Comparison of ENCODE assay signal across 8 cellular contexts in the genomic region with DNA sequence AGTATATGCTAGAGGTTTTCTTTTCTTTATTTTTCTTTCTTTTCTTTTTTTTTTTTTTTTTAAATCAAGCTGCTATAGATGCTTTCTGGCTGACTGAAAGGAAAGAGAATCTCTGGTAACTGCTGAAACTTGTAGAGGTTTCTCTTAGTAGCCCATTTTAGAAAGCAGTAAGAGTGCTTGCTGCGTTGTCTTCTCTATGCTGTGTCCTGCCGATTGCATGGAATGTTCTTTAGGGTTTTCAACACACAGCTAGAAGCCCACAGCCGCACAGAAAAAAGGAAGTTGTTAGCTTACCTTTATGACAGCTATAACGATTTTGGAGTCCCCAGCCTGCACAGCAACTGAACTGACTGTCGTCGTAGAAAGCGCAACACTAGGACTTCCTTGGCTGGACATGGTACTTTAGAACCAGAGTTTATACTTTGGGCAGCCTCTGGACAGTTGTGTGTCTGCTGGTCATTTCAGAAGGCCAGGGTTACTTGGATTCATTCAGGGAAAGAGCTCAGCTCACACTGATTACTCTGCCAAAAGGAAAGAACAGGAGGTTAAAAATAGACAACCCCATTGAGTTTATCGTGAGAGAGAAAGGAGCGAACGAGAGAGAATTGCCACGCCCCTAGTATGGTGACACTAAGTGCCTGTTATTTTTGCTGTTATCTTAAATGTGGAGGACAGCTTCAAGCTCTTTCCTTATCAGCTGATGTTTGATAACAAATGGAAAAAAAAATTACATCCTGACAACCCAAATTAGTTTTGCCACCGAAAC. TPM values are rescaled to one million over a fixed set of nuclear protein-coding genes. Genes with fewer than 3 reads are reported as not detected.
DNase-seq lines count a peak whose midpoint lies in the region; ATAC-seq and TF ChIP-seq lines count a peak whose summit lies in the region.

A gene with protein sequence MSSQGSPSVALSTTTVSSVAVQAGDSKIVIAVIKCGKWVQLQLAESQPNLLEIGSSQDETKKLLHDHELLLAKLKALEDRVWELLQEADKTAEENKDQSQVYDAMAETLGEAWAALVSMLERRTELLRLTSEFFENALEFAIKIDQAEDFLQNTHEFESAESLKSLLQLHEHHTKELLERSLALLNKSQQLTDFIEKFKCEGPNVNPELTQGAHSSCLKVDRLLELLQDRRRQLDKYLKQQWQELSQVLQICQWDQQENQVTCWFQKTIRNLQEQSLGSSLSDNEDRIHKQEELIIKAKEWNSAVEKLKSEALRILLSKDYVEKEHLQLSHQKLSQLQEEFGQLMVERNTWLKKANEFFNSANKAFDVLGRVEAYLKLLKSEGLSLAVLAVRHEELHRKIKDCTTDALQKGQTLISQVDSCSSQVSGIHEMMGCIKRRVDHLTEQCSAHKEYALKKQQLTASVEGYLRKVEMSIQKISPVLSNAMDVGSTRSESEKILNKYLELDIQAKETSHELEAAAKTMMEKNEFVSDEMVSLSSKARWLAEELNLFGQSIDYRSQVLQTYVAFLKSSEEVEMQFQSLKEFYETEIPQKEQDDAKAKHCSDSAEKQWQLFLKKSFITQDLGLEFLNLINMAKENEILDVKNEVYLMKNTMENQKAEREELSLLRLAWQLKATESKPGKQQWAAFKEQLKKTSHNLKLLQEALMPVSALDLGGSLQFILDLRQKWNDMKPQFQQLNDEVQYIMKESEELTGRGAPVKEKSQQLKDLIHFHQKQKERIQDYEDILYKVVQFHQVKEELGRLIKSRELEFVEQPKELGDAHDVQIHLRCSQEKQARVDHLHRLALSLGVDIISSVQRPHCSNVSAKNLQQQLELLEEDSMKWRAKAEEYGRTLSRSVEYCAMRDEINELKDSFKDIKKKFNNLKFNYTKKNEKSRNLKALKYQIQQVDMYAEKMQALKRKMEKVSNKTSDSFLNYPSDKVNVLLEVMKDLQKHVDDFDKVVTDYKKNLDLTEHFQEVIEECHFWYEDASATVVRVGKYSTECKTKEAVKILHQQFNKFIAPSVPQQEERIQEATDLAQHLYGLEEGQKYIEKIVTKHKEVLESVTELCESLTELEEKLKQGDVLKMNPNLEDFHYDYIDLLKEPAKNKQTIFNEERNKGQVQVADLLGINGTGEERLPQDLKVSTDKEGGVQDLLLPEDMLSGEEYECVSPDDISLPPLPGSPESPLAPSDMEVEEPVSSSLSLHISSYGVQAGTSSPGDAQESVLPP (N-terminal part only) (minus strand): TSS at position 592 of the 766 bp plus-strand sequence. CDS start 196 bp downstream, at position 396.

- no peaks in the 10 kb centered on the region for H4K20me1 ChIP-seq in PC-3 (ENCODE audit: low read length)

- peaks cover 4% of the 10 kb centered on the region for H3K36me3 Mint-ChIP-seq in activated CD4-positive, alpha-beta T cell treated with anti-CD3 and anti-CD28 coated beads for 36 hours (ENCODE audit: low read depth)
- H3K36me3 Mint-ChIP-seq in stimulated activated memory B cell treated with anti-CD40 and anti-IgM and Interleukin-4, amounts not matched to agents 10 μg/mL and 1 μg/mL and 100 μg/mL, for 72 hours, result peaks cover 6% of the 10 kb centered on the region
- no peaks in the 10 kb centered on the region for H3K36me3 Mint-ChIP-seq in Calu3 (ENCODE audit: insufficient read depth, unreplicated experiment)

- H3K4me3 ChIP-seq in PC-3 (ENCODE audit: low read length), result no peak within 1 kb of the TSS

- CTCF ChIA-PET in activated CD4-positive, alpha-beta T cell treated with anti-CD3 and anti-CD28 coated beads for 36 hours (lab: Charles Lee), result interaction anchor here (0.8 to 1.3 kb wide), 2 partner anchors 31 to 75 kb away, joined by 3 to 5 read pairs; no protein-coding TSS in a partner anchor
- CTCF ChIA-PET in Calu3 (lab: Charles Lee) (no interaction called here), PC-3 (lab: Charles Lee) (no interaction called here)

- H2AFZ ChIP-seq in PC-3 (ENCODE audit: low read length), result no peak within 1 kb of the TSS

- ATAC-seq in activated CD4-positive, alpha-beta T cell treated with anti-CD3 and anti-CD28 coated beads for 36 hours, result peak; percentile 79
- ATAC-seq in HG02973 (IDR thresholded peaks at IDR 0.05; ENCODE audit: unreplicated experiment), result peak; percentile 69
- peak; percentile 91 for ATAC-seq in Right ventricle myocardium superior (ENCODE audit: poor library complexity)
- ATAC-seq in stimulated activated memory B cell treated with anti-CD40 and anti-IgM and Interleukin-4, amounts not matched to agents 10 μg/mL and 1 μg/mL and 100 μg/mL, for 72 hours, result peak; percentile 92
- ATAC-seq in PC-3, result no peak

- peaks cover 49% of the 10 kb centered on the region for H3K4me1 Mint-ChIP-seq in activated CD4-positive, alpha-beta T cell treated with anti-CD3 and anti-CD28 coated beads for 36 hours
- peaks cover 40% of the 10 kb centered on the region for H3K4me1 Mint-ChIP-seq in stimulated activated memory B cell treated with anti-CD40 and anti-IgM and Interleukin-4, amounts not matched to agents 10 μg/mL and 1 μg/mL and 100 μg/mL, for 72 hours
- peaks cover under 1% of the 10 kb centered on the region for H3K4me1 Mint-ChIP-seq in Calu3 (ENCODE audit: low read depth, unreplicated experiment)

- H3K36me3 ChIP-seq in PC-3 (ENCODE audit: low read depth, low read length), result no peaks in the 10 kb centered on the region

- H3K27me3 Mint-ChIP-seq in activated CD4-positive, alpha-beta T cell treated with anti-CD3 and anti-CD28 coated beads for 36 hours, result no peaks in the 10 kb centered on the region
- H3K27me3 Mint-ChIP-seq in stimulated activated memory B cell treated with anti-CD40 and anti-IgM and Interleukin-4, amounts not matched to agents 10 μg/mL and 1 μg/mL and 100 μg/mL, for 72 hours, result no peaks in the 10 kb centered on the region
- H3K27me3 Mint-ChIP-seq in Calu3 (ENCODE audit: unreplicated experiment), result no peaks in the 10 kb centered on the region

- peak within 1 kb of the TSS; percentile 85 for H3K27ac Mint-ChIP-seq in activated CD4-positive, alpha-beta T cell treated with anti-CD3 and anti-CD28 coated beads for 36 hours
- H3K27ac Mint-ChIP-seq in stimulated activated memory B cell treated with anti-CD40 and anti-IgM and Interleukin-4, amounts not matched to agents 10 μg/mL and 1 μg/mL and 100 μg/mL, for 72 hours, result peak within 1 kb of the TSS; percentile 97
- H3K27ac Mint-ChIP-seq in Calu3 (ENCODE audit: unreplicated experiment), result no peak within 1 kb of the TSS

- H3K9me3 Mint-ChIP-seq in activated CD4-positive, alpha-beta T cell treated with anti-CD3 and anti-CD28 coated beads for 36 hours (ENCODE audit: low read depth), result no peaks in the 10 kb centered on the region
- no peaks in the 10 kb centered on the region for H3K9me3 Mint-ChIP-seq in stimulated activated memory B cell treated with anti-CD40 and anti-IgM and Interleukin-4, amounts not matched to agents 10 μg/mL and 1 μg/mL and 100 μg/mL, for 72 hours
- H3K9me3 Mint-ChIP-seq in Calu3 (ENCODE audit: low read depth, unreplicated experiment), result no peaks in the 10 kb centered on the region

- intact Hi-C loops in activated CD4-positive, alpha-beta T cell treated with anti-CD3 and anti-CD28 coated beads for 36 hours (cut with DNase I, micrococcal nuclease), result loop anchor here in 1 of 2 experiments (2.0 kb wide), 1 partner anchor 17 kb away; no protein-coding TSS in a partner anchor
- intact Hi-C loops in Right ventricle myocardium superior (cut with DNase I), result no loop called here
- intact Hi-C loops in Calu3 (cut with micrococcal nuclease; ENCODE audit: unreplicated experiment), result no loop called here
- intact Hi-C loops in PC-3 (cut with micrococcal nuclease), result no loop called here

- TF ChIP-seq CTCF in Calu3 (IDR thresholded peaks at IDR 0.05; ENCODE audit: unreplicated experiment), result no peak
- no peak for TF ChIP-seq CTCF in PC-3 (conservative IDR thresholded peaks at IDR 0.05; ENCODE audit: low read depth, low read length)

- H3F3A ChIP-seq in PC-3 (ENCODE audit: low read length, unreplicated experiment), result no peaks in the 10 kb centered on the region

- peak; percentile 42 for DNase-seq in activated CD4-positive, alpha-beta T cell treated with anti-CD3 and anti-CD28 coated beads for 36 hours
- no peak for DNase-seq in activated CD4-positive, alpha-beta T cell treated with anti-CD3 and anti-CD28 coated beads, Interleukin-2, amount 50 U/mL, for 4 hours
- DNase-seq in SKM-1 (lab: John Stamatoyannopoulos, UW; ENCODE audit: unreplicated experiment) (peak; percentile 55), Right ventricle myocardium superior (no peak), Calu3 (no peak), PC-3 (no peak)

- H3K4me2 ChIP-seq in PC-3 (ENCODE audit: low read length), result no peak within 1 kb of the TSS

- BruUV-seq in Calu3 (replicated peaks; lab: Mats Ljungman, UMichigan), result no TSS peak
- BruUV-seq in PC-3 (replicated peaks; lab: Mats Ljungman, UMichigan), result no TSS peak

- peak within 1 kb of the TSS; percentile 78 for H3K4me3 Mint-ChIP-seq in activated CD4-positive, alpha-beta T cell treated with anti-CD3 and anti-CD28 coated beads for 36 hours
- H3K4me3 Mint-ChIP-seq in stimulated activated memory B cell treated with anti-CD40 and anti-IgM and Interleukin-4, amounts not matched to agents 10 μg/mL and 1 μg/mL and 100 μg/mL, for 72 hours, result peak within 1 kb of the TSS; percentile 90
- no peak within 1 kb of the TSS for H3K4me3 Mint-ChIP-seq in Calu3 (ENCODE audit: low read depth, unreplicated experiment)

- H3K9me2 ChIP-seq in PC-3 (replicated peaks; ENCODE audit: low read length), result no peaks in the 10 kb centered on the region

- no peak within 1 kb of the TSS for H3K27ac ChIP-seq in PC-3 (ENCODE audit: low read length)

- no peaks in the 10 kb centered on the region for H3K79me2 ChIP-seq in PC-3 (ENCODE audit: low read length)

- POLR2A ChIA-PET in activated CD4-positive, alpha-beta T cell treated with anti-CD3 and anti-CD28 coated beads for 36 hours (lab: Charles Lee), result interaction anchor here (1.2 kb wide), 1 partner anchor 18 kb away, joined by 4 read pairs; no protein-coding TSS in a partner anchor
- POLR2A ChIA-PET in PC-3 (lab: Charles Lee; ENCODE audit: unreplicated experiment), result no interaction called here

- H3K9ac ChIP-seq in PC-3 (ENCODE audit: low read length), result no peak within 1 kb of the TSS

- H3K27me3 ChIP-seq in PC-3 (ENCODE audit: low read length), result no peaks in the 10 kb centered on the region

- H3K9me3 ChIP-seq in PC-3 (ENCODE audit: low read length), result no peaks in the 10 kb centered on the region

- no peaks in the 10 kb centered on the region for H3K4me1 ChIP-seq in PC-3 (ENCODE audit: insufficient read depth, low read length)

RNA-seq across cellular contexts. Expression of the gene that starts here (rescaled TPM):
- total RNA-seq in activated CD4-positive, alpha-beta T cell treated with anti-CD3 and anti-CD28 coated beads for 36 hours, result 1 to 10 TPM; 2.6 to 4.3 TPM
- total RNA-seq in Right ventricle myocardium superior, result 136 TPM
- total RNA-seq in Calu3 (2022), result 0.07 and 0.34 TPM in 2 replicates
- total RNA-seq in PC-3 (2014; rRNA removed), result 0.40 and 1.1 TPM in 2 replicates

Comparison
In these comparisons a context has a peak if more than half of its experiments do, and no peak if none do; other contexts are left out.
1. RNA of the gene that starts here (total RNA-seq): 136 TPM in Right ventricle myocardium superior (single experiment); 2.6 to 4.3 TPM in activated CD4-positive, alpha-beta T cell treated with anti-CD3 and anti-CD28 coated beads for 36 hours, 0.40 to 1.1 TPM in PC-3 and 0.07 to 0.34 TPM in Calu3; every median in the first group is over 10 times any median in the second.
2. DNase-seq: peak in activated CD4-positive, alpha-beta T cell treated with anti-CD3 and anti-CD28 coated beads for 36 hours (single experiment) and SKM-1 (single experiment); none in activated CD4-positive, alpha-beta T cell treated with anti-CD3 and anti-CD28 coated beads, Interleukin-2, amount 50 U/mL, for 4 hours (0 of 2), Right ventricle myocardium superior (single experiment), Calu3 (single experiment) and PC-3 (single experiment).